Comparison of ENCODE assay signal across 24 cellular contexts in the genomic region with DNA sequence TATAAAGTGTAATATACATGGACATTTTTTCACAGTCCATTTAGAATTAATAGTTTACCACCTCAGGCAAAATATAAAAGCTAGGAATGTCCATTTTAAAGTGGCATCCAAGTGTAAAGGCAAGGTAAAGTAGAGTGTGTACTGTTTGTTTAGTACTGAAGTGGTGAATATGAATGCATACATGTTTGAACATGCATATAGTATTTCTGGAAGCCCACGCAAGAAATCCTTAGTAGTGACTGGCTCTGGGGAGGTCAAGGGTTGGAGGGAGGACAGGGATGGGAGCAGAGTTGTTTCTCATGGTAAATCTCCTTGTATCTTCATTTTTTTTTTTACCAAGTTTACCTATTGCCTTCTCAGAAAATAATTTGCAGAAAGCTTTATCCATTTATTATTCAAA.
"Had no signal": no experiment of that assay in that cellular context is flagged by ENCODE, and none has a peak within 500 bp of the region (broad histone marks: within the 10 kb centered on the region; RNA-seq: fewer than 3 reads in every experiment).

No MANE protein-coding gene starts in this region.

- DNase-seq: activated CD4-positive, alpha-beta T cell treated with anti-CD3 and anti-CD28 coated beads for 1 hour; activated CD4-positive, alpha-beta T cell treated with anti-CD3 and anti-CD28 coated beads, Interleukin-2, amount 50 U/mL, for 1 hour; activated CD8-positive, alpha-beta T cell treated with anti-CD3 and anti-CD28 coated beads for 36 hours; activated gamma-delta T cell treated with Interleukin-2 at 50 U/mL for 16 hours; activated naive CD8-positive, alpha-beta T cell treated with anti-CD3 and anti-CD28 coated beads, Interleukin-2, amount 50 U/mL, for 24 hours; activated T-cell treated with anti-CD3 and anti-CD28 coated beads, Interleukin-2, amount 50 U/mL, for 4 hours; amygdala; endodermal cell; foreskin melanocyte; heart right ventricle; midbrain; naive thymus-derived CD8-positive, alpha-beta T cell; nucleus accumbens; pancreas; retina; stimulated activated CD4-positive, alpha-beta T cell treated with anti-CD3 and anti-CD28 coated beads, Interleukin-12 subunit alpha, Interleukin-12 subunit beta, amount 100 ng/mL, for 4 hours; stimulated activated CD4-positive, alpha-beta T cell treated with anti-CD3 and anti-CD28 coated beads, Interleukin-4, amount 100 ng/mL, for 1 hour; T1000; trophoblast cell had no signal

- H3K4me3 ChIP-seq: esophagus muscularis mucosa, heart right ventricle, pancreas, prostate gland, skin epidermis, thoracic aorta had no signal

- H3K27me3 ChIP-seq: esophagus muscularis mucosa, heart right ventricle, pancreas had no signal

- FAIRE-seq: pancreas, urothelium cell line had no signal

- H3K36me3 ChIP-seq: esophagus muscularis mucosa, heart right ventricle, pancreas, prostate gland, thoracic aorta had no signal
